ENCODE assay signal across 14 cellular contexts in genomic region chr15:99958426-99959097, GRCh38.
"Had no signal": no experiment of that assay in that cellular context is flagged by ENCODE, and none has a peak within 500 bp of the region (broad histone marks: within the 10 kb centered on the region; RNA-seq: fewer than 3 reads in every experiment).

No MANE protein-coding gene starts in this region.

- DNase-seq: activated CD4-positive, alpha-beta T cell treated with anti-CD3 and anti-CD28 coated beads for 4 hours; activated CD8-positive, alpha-beta T cell treated with anti-CD3 and anti-CD28 coated beads, Interleukin-2, amount 10 ng/mL, durations not matched to agents 7 days and 5 days; activated naive CD4-positive, alpha-beta T cell treated with anti-CD3 and anti-CD28 coated beads, Interleukin-2, amount 10 ng/mL, durations not matched to agents 7 days and 5 days; activated T-cell treated with anti-CD3 and anti-CD28 coated beads for 4 hours; dorsolateral prefrontal cortex; left ventricle myocardium inferior; nucleus accumbens; retina; stimulated activated CD4-positive, alpha-beta T cell treated with anti-CD3 and anti-CD28 coated beads, Interleukin-4, amount 100 ng/mL, for 1 hour; stimulated activated naive CD8-positive, alpha-beta T cell treated with anti-CD3 and anti-CD28 coated beads, Interleukin-15, Interleukin-2, amounts not matched to agents 100 U/mL and 50 U/mL, for 24 hours; T-cell; T1000; transverse colon had no signal

- H3K4me3 ChIP-seq: dorsolateral prefrontal cortex, left ventricle myocardium inferior, transverse colon had no signal

- H3K27ac ChIP-seq: dorsolateral prefrontal cortex, left ventricle myocardium inferior, transverse colon, VCaP had no signal

- H3K9me3 ChIP-seq: left ventricle myocardium inferior, transverse colon had no signal

- H3K36me3 ChIP-seq: left ventricle myocardium inferior, transverse colon had no signal

- ATAC-seq: activated CD8-positive, alpha-beta T cell treated with anti-CD3 and anti-CD28 coated beads, Interleukin-2, amount 10 ng/mL, durations not matched to agents 7 days and 5 days; stimulated activated naive CD8-positive, alpha-beta T cell treated with anti-CD3 and anti-CD28 coated beads, Interleukin-15, Interleukin-2, amounts not matched to agents 100 U/mL and 50 U/mL, for 24 hours had no signal
